Comparison of ENCODE assay signal across 27 cellular contexts in the genomic region with DNA sequence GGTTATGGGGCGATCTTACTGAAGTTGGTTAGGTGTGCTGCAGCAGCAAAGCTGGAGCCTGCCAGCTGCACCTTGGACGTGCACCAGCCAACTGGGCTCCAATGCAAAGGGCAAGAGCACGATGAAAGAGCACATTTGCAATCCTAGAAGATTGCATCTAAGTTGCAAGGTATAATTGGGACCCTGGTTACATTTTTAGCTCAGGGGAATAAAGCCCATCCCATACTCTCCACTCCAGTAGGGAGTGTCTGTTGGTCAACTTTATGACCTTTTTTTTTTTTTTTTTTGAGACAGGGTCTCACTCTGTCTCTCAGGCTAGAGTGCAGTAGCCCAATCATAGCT. TPM values are rescaled to one million over a fixed set of nuclear protein-coding genes. Genes with fewer than 3 reads are reported as not detected.
"Had no signal": no experiment of that assay in that cellular context is flagged by ENCODE, and none has a peak within 500 bp of the region (broad histone marks: within the 10 kb centered on the region; RNA-seq: fewer than 3 reads in every experiment).

No MANE protein-coding gene starts in this region.

- H3K27ac Mint-ChIP-seq: activated CD4-positive, alpha-beta T cell treated with anti-CD3 and anti-CD28 coated beads, Interleukin-2, amount 10 ng/mL, durations not matched to agents 24 days and 14 days; brain; stimulated activated naive B cell treated with anti-CD40 and anti-IgM and Interleukin-4, amounts not matched to agents 10 μg/mL and 1 μg/mL and 100 μg/mL, for 72 hours; T-cell; T-helper 2 cell treated with Interferon-gamma antibody and Interleukin-4, amounts not matched to agents 5 μg/mL and 100 μg/mL, for 36 hours had no signal

- DNase-seq: activated CD4-positive, alpha-beta T cell treated with anti-CD3 and anti-CD28 coated beads, Interleukin-2, amount 10 ng/mL, durations not matched to agents 24 days and 14 days; dermis blood vessel endothelial cell; effector CD8-positive, alpha-beta T cell; erythroblast; foreskin fibroblast; heart right ventricle; left colon; mesenchymal stem cell; occipital lobe; small intestine; stimulated activated naive B cell treated with anti-CD40 and anti-IgM and Interleukin-4, amounts not matched to agents 10 μg/mL and 1 μg/mL and 100 μg/mL, for 72 hours; T-cell; upper lobe of right lung had no signal

- H3K4me1 ChIP-seq: upper lobe of right lung had no signal

- H3K27me3 Mint-ChIP-seq: brain had no signal

- H3K36me3 Mint-ChIP-seq: activated naive CD4-positive, alpha-beta T cell treated with anti-CD3 and anti-CD28 coated beads, Interleukin-2, amount 50 U/mL, for 72 hours; brain; stimulated activated naive B cell treated with anti-CD40 and anti-IgM and Interleukin-4, amounts not matched to agents 10 μg/mL and 1 μg/mL and 100 μg/mL, for 72 hours; T-cell had no signal

- H3K27ac ChIP-seq: heart right ventricle, thoracic aorta, upper lobe of right lung, VCaP had no signal

- H3K4me3 Mint-ChIP-seq: activated CD4-positive, alpha-beta T cell treated with anti-CD3 and anti-CD28 coated beads, Interleukin-2, amount 10 ng/mL, durations not matched to agents 24 days and 14 days; brain; neural crest cell; stimulated activated naive B cell treated with anti-CD40 and anti-IgM and Interleukin-4, amounts not matched to agents 10 μg/mL and 1 μg/mL and 100 μg/mL, for 72 hours; T-cell; T-helper 2 cell treated with Interferon-gamma antibody and Interleukin-4, amounts not matched to agents 5 μg/mL and 100 μg/mL, for 36 hours had no signal

- H3K36me3 ChIP-seq: heart right ventricle, thoracic aorta, upper lobe of right lung had no signal

- ATAC-seq: left colon, sciatic nerve, T-cell had no signal

- H3K4me3 ChIP-seq: heart right ventricle, thoracic aorta, upper lobe of right lung had no signal

- H3K4me1 Mint-ChIP-seq: brain had no signal

- H3K9me3 Mint-ChIP-seq: activated CD4-positive, alpha-beta T cell treated with anti-CD3 and anti-CD28 coated beads, Interleukin-2, amount 10 ng/mL, durations not matched to agents 24 days and 14 days; activated naive CD4-positive, alpha-beta T cell treated with anti-CD3 and anti-CD28 coated beads, Interleukin-2, amount 50 U/mL, for 72 hours; brain; neural crest cell; stimulated activated naive B cell treated with anti-CD40 and anti-IgM and Interleukin-4, amounts not matched to agents 10 μg/mL and 1 μg/mL and 100 μg/mL, for 72 hours; T-cell; T-helper 2 cell treated with Interferon-gamma antibody and Interleukin-4, amounts not matched to agents 5 μg/mL and 100 μg/mL, for 36 hours had no signal

- H3K9me3 ChIP-seq: heart right ventricle, thoracic aorta, upper lobe of right lung had no signal

- H3K27me3 ChIP-seq: upper lobe of right lung had no signal

RNA-seq across cellular contexts. Expression of a gene that starts 22.2 kb away (rescaled TPM):
- total RNA-seq: cardiac septum, dermis blood vessel endothelial cell, fibroblast of lung, neural crest cell, occipital lobe, thoracic aorta had no signal
- polyA plus RNA-seq: aorta, fibroblast of lung, keratinocyte had no signal

RNA-seq across cellular contexts. Expression of a gene that starts 48.7 kb away (rescaled TPM):
- total RNA-seq: activated CD4-positive, alpha-beta T cell treated with anti-CD3 and anti-CD28 coated beads, Interleukin-2, amount 10 ng/mL, durations not matched to agents 24 days and 14 days; aorta; cardiac septum; dermis blood vessel endothelial cell; fibroblast of lung; heart right ventricle; left colon; mononuclear cell; myocyte; neural crest cell; occipital lobe; sciatic nerve; T-cell; thoracic aorta; upper lobe of right lung had no signal
- polyA plus RNA-seq: adipose tissue, aorta, fibroblast of lung, heart right ventricle, keratinocyte, small intestine had no signal
